23 cellular contexts compared by ENCODE assay signal in the genomic region with DNA sequence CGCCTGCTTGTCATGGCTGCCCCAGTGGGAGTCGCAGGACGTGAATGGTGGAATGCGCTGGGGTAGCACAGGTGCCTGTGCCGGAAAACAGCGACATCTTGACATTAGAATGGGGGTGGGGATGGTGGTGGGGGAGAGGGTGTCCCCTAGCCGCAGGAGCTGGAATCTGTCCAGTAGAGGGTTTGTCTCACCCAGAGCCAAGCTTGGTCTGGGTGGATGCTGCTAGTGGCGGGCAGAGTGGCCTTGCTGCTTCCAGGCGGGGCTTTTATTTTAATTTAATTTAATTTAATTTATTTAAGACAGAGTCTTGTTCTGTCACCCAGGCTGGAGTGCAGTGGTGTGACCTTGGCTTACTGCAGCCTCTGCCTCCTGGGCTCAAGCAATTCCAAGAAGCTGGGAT.
DNase-seq lines count a peak whose midpoint lies in the region; ATAC-seq, FAIRE-seq and TF ChIP-seq lines count a peak whose summit lies in the region.
"Had no signal": no experiment of that assay in that cellular context is flagged by ENCODE, and none has a peak within 500 bp of the region (broad histone marks: within the 10 kb centered on the region; RNA-seq: fewer than 3 reads in every experiment).

No MANE protein-coding gene starts in this region.

- no peak overlapping the region for H3K4me3 ChIP-seq in RWPE2 (ENCODE audit: severe bottlenecking)
- H3K4me3 ChIP-seq: pancreas had no signal

- no peaks in the 10 kb centered on the region for H3K9me3 ChIP-seq in RWPE2 (ENCODE audit: severe bottlenecking)
- H3K9me3 ChIP-seq: pancreas had no signal

- ATAC-seq in RWPE2 (ENCODE audit: low read depth) (no peak), GM18517 (IDR thresholded peaks at IDR 0.05; ENCODE audit: unreplicated experiment) (no peak)
- ATAC-seq: pancreas, sciatic nerve had no signal

- no peaks in the 10 kb centered on the region for H3K27me3 Mint-ChIP-seq in nephron progenitor cell (ENCODE audit: low read depth, poor library complexity)
- H3K27me3 Mint-ChIP-seq: activated naive CD8-positive, alpha-beta T cell treated with anti-CD3 and anti-CD28 coated beads, Interleukin-2, amount 10 ng/mL, durations not matched to agents 7 days and 5 days had no signal

- H3K27ac ChIP-seq in RWPE2 (ENCODE audit: poor library complexity, severe bottlenecking) (peak overlapping the region; percentile 89), epithelial cell of prostate (peak overlapping the region; percentile 75)
- H3K27ac ChIP-seq: KMS-11, pancreas had no signal

- H3K36me3 Mint-ChIP-seq in nephron progenitor cell (ENCODE audit: low read depth): no peaks in the 10 kb centered on the region
- H3K36me3 Mint-ChIP-seq: activated naive CD8-positive, alpha-beta T cell treated with anti-CD3 and anti-CD28 coated beads, Interleukin-2, amount 10 ng/mL, durations not matched to agents 7 days and 5 days; memory B cell; naive B cell had no signal

- FAIRE-seq in urothelium cell line (lab: Jason Lieb, UNC): peak; percentile 40
- FAIRE-seq: GM12891, HTR-8/SVneo, pancreas had no signal

- H3K4me3 Mint-ChIP-seq in nephron progenitor cell: no peak overlapping the region
- H3K4me3 Mint-ChIP-seq: activated naive CD8-positive, alpha-beta T cell treated with anti-CD3 and anti-CD28 coated beads, Interleukin-2, amount 10 ng/mL, durations not matched to agents 7 days and 5 days; activated T-helper 1 cell treated with anti-CD3 and anti-CD28 coated beads, Interleukin-12 subunit alpha, Interleukin-12 subunit beta, Interleukin-2, Interleukin-4 antibody, amounts not matched to agents 30 ng/mL and 10 ng/mL and 1 ng/mL, durations not matched to agents 14 hours and 24 hours and 36 hours; memory B cell; naive B cell had no signal

- H3K27ac Mint-ChIP-seq in nephron progenitor cell: peak overlapping the region; percentile 85
- H3K27ac Mint-ChIP-seq: activated naive CD8-positive, alpha-beta T cell treated with anti-CD3 and anti-CD28 coated beads, Interleukin-2, amount 10 ng/mL, durations not matched to agents 7 days and 5 days; activated T-helper 1 cell treated with anti-CD3 and anti-CD28 coated beads, Interleukin-12 subunit alpha, Interleukin-12 subunit beta, Interleukin-2, Interleukin-4 antibody, amounts not matched to agents 30 ng/mL and 10 ng/mL and 1 ng/mL, durations not matched to agents 14 hours and 24 hours and 36 hours; memory B cell; naive B cell had no signal

- H3K4me1 ChIP-seq in RWPE2 (ENCODE audit: insufficient read depth, poor library complexity, severe bottlenecking): peaks cover 75% of the 10 kb centered on the region

- DNase-seq in RWPE2 (ENCODE audit: low spot score): no peak
- no peak for DNase-seq in epithelial cell of prostate (ENCODE audit: low read depth, low spot score)
- no peak for DNase-seq in nephron progenitor cell
- no peak for DNase-seq in urothelium cell line (ENCODE audit: low spot score)
- DNase-seq in NCI-H2107 treated with DMSO at 0.1 percent for 48 hours (lab: John Stamatoyannopoulos, UW; ENCODE audit: unreplicated experiment): no peak
- DNase-seq in AG08395 (ENCODE audit: low spot score): no peak
- DNase-seq: activated CD4-positive, alpha-beta T cell treated with anti-CD3 and anti-CD28 coated beads for 4 hours; activated naive CD8-positive, alpha-beta T cell treated with anti-CD3 and anti-CD28 coated beads, Interleukin-2, amount 10 ng/mL, durations not matched to agents 7 days and 5 days; DND-41; effector CD4-positive, alpha-beta T cell; naive B cell; NCI-H69; SHP77; stimulated activated CD4-positive, alpha-beta T cell treated with anti-CD3 and anti-CD28 coated beads, Interleukin-15, amount 100 ng/mL, for 24 hours; T-helper 1 cell had no signal

- peaks cover 67% of the 10 kb centered on the region for H3K4me1 Mint-ChIP-seq in nephron progenitor cell
- H3K4me1 Mint-ChIP-seq: activated naive CD8-positive, alpha-beta T cell treated with anti-CD3 and anti-CD28 coated beads, Interleukin-2, amount 10 ng/mL, durations not matched to agents 7 days and 5 days; memory B cell; naive B cell had no signal

- H3K27me3 ChIP-seq in RWPE2 (ENCODE audit: insufficient read depth, poor library complexity, severe bottlenecking): no peaks in the 10 kb centered on the region
- H3K27me3 ChIP-seq: pancreas had no signal

- H3K9me3 Mint-ChIP-seq in nephron progenitor cell: no peaks in the 10 kb centered on the region
- H3K9me3 Mint-ChIP-seq: activated naive CD8-positive, alpha-beta T cell treated with anti-CD3 and anti-CD28 coated beads, Interleukin-2, amount 10 ng/mL, durations not matched to agents 7 days and 5 days; activated T-helper 1 cell treated with anti-CD3 and anti-CD28 coated beads, Interleukin-12 subunit alpha, Interleukin-12 subunit beta, Interleukin-2, Interleukin-4 antibody, amounts not matched to agents 30 ng/mL and 10 ng/mL and 1 ng/mL, durations not matched to agents 14 hours and 24 hours and 36 hours; memory B cell; naive B cell had no signal

- no peak for TF ChIP-seq CTCF in RWPE2 (IDR thresholded peaks at IDR 0.05; ENCODE audit: poor library complexity, severe bottlenecking)
- TF ChIP-seq CTCF in nephron progenitor cell (IDR thresholded peaks at IDR 0.05): no peak

- peaks cover 14% of the 10 kb centered on the region for H3K36me3 ChIP-seq in RWPE2 (ENCODE audit: low read depth)
- H3K36me3 ChIP-seq: pancreas had no signal
